ENCODE assay signal across 8 cellular contexts in genomic region chr14:77376771-77377501, GRCh38. TPM values are rescaled to one million over a fixed set of nuclear protein-coding genes. Genes with fewer than 3 reads are reported as not detected.
DNase-seq lines count a peak whose midpoint lies in the region; ATAC-seq and TF ChIP-seq lines count a peak whose summit lies in the region.

TSS of gene SAMD15 (plus strand) at chr14:77377379. CDS start at chr14:77377419, 40 bp downstream.
A gene with protein sequence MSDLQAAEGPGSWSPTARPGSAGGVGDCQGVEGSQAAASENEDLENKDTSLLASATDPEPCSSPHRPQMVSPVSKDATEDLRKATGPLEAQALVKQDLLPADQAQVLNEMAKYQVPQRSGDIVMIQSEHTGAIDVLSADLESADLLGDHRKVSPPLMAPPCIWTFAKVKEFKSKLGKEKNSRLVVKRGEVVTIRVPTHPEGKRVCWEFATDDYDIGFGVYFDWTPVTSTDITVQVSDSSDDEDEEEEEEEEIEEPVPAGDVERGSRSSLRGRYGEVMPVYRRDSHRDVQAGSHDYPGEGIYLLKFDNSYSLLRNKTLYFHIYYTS (minus strand): TSS chr14:77377094. CDS start chr14:77377053, 41 bp downstream.

- H3K9me3 Mint-ChIP-seq in activated T-cell treated with anti-CD3 and anti-CD28 coated beads, Interleukin-2, amount 50 U/mL, for 72 hours, result peaks cover 0 to 2% of the 10 kb centered on the region in 2 donors
- no peaks in the 10 kb centered on the region for H3K9me3 Mint-ChIP-seq in naive thymus-derived CD8-positive, alpha-beta T cell
- peaks cover 0 to 5% of the 10 kb centered on the region in 2 donors for H3K9me3 Mint-ChIP-seq in stimulated activated naive B cell treated with anti-CD40 and anti-IgM and Interleukin-4, amounts not matched to agents 10 μg/mL and 1 μg/mL and 100 μg/mL, for 72 hours

- peak; percentile 37; the same call in 1 of the 2 replicates for TF ChIP-seq CTCF in PC-3 (conservative IDR thresholded peaks at IDR 0.05; ENCODE audit: low read depth, low read length)
- TF ChIP-seq CTCF in fibroblast of mammary gland (conservative IDR thresholded peaks at IDR 0.05; ENCODE audit: control insufficient read depth, insufficient read depth, low read depth, low read length), result no peak

- peak within 1 kb of the TSS; percentile 92 for H3K4me2 ChIP-seq in PC-3 (ENCODE audit: low read length)

- peak; percentile 73 for ATAC-seq in GM21576 (IDR thresholded peaks at IDR 0.05; ENCODE audit: unreplicated experiment)
- ATAC-seq in PC-3, result peak; percentile 97
- ATAC-seq in activated T-cell treated with anti-CD3 and anti-CD28 coated beads, Interleukin-2, amount 50 U/mL, for 72 hours (replicated peaks in 1 of 2), result peak; percentile 95 to 97
- peak; percentile 95 to 97 for ATAC-seq in naive thymus-derived CD8-positive, alpha-beta T cell
- peak; percentile 86 to 87 for ATAC-seq in stimulated activated naive B cell treated with anti-CD40 and anti-IgM and Interleukin-4, amounts not matched to agents 10 μg/mL and 1 μg/mL and 100 μg/mL, for 72 hours (replicated peaks)

- peaks cover 27% of the 10 kb centered on the region for H3K4me1 ChIP-seq in PC-3 (ENCODE audit: insufficient read depth, low read length)

- BruUV-seq in PC-3 (replicated peaks; lab: Mats Ljungman, UMichigan), result no TSS peak

- H3F3A ChIP-seq in PC-3 (ENCODE audit: low read length, unreplicated experiment), result no peaks in the 10 kb centered on the region

- no peaks in the 10 kb centered on the region for H3K9me2 ChIP-seq in PC-3 (replicated peaks; ENCODE audit: low read length)

- peaks cover 3 to 12% of the 10 kb centered on the region in 2 donors for H3K36me3 Mint-ChIP-seq in activated T-cell treated with anti-CD3 and anti-CD28 coated beads, Interleukin-2, amount 50 U/mL, for 72 hours (ENCODE audit: insufficient read depth in 2 of 2)
- H3K36me3 Mint-ChIP-seq in naive thymus-derived CD8-positive, alpha-beta T cell, result peaks cover 0 to 2% (median 0%) of the 10 kb centered on the region in 3 donors
- H3K36me3 Mint-ChIP-seq in stimulated activated naive B cell treated with anti-CD40 and anti-IgM and Interleukin-4, amounts not matched to agents 10 μg/mL and 1 μg/mL and 100 μg/mL, for 72 hours, result peaks cover 14 to 29% of the 10 kb centered on the region in 2 donors

- peaks cover 35% of the 10 kb centered on the region for H3K79me2 ChIP-seq in PC-3 (ENCODE audit: low read length)

- no peak within 1 kb of the TSS for H3K4me3 Mint-ChIP-seq in activated T-cell treated with anti-CD3 and anti-CD28 coated beads, Interleukin-2, amount 50 U/mL, for 72 hours
- H3K4me3 Mint-ChIP-seq in naive thymus-derived CD8-positive, alpha-beta T cell, result peak within 1 kb of the TSS in 8 of 10 donors; percentile 89 to 93 (median 92)
- peak within 1 kb of the TSS in 1 of 2 donors; percentile 96 for H3K4me3 Mint-ChIP-seq in stimulated activated naive B cell treated with anti-CD40 and anti-IgM and Interleukin-4, amounts not matched to agents 10 μg/mL and 1 μg/mL and 100 μg/mL, for 72 hours

- peak within 1 kb of the TSS; percentile 89 for H3K27ac Mint-ChIP-seq in activated T-cell treated with anti-CD3 and anti-CD28 coated beads, Interleukin-2, amount 50 U/mL, for 72 hours
- peak within 1 kb of the TSS in 8 of 10 donors; percentile 83 to 94 (median 89) for H3K27ac Mint-ChIP-seq in naive thymus-derived CD8-positive, alpha-beta T cell
- H3K27ac Mint-ChIP-seq in stimulated activated naive B cell treated with anti-CD40 and anti-IgM and Interleukin-4, amounts not matched to agents 10 μg/mL and 1 μg/mL and 100 μg/mL, for 72 hours, result peak within 1 kb of the TSS; percentile 98

- no peaks in the 10 kb centered on the region for H3K36me3 ChIP-seq in PC-3 (ENCODE audit: low read depth, low read length)

- no peaks in the 10 kb centered on the region for H4K20me1 ChIP-seq in PC-3 (ENCODE audit: low read length)

- TF ChIP-seq EP300 in Ishikawa (IDR thresholded peaks at IDR 0.05; ENCODE audit: borderline replicate concordance), result no peak

- H3K4me1 Mint-ChIP-seq in activated T-cell treated with anti-CD3 and anti-CD28 coated beads, Interleukin-2, amount 50 U/mL, for 72 hours (ENCODE audit: low read depth), result peaks cover 42% of the 10 kb centered on the region
- peaks cover 24 to 41% (median 36%) of the 10 kb centered on the region in 4 donors for H3K4me1 Mint-ChIP-seq in naive thymus-derived CD8-positive, alpha-beta T cell
- peaks cover 29 to 37% of the 10 kb centered on the region in 2 donors for H3K4me1 Mint-ChIP-seq in stimulated activated naive B cell treated with anti-CD40 and anti-IgM and Interleukin-4, amounts not matched to agents 10 μg/mL and 1 μg/mL and 100 μg/mL, for 72 hours

- intact Hi-C loops in PC-3 (cut with micrococcal nuclease), result loop anchor here (1.0 to 2.0 kb wide), 2 partner anchors 56 to 80 kb away; partner anchors contain the start of genes GSTZ1, POMT2 and VIPAS39

- H3K27me3 Mint-ChIP-seq in activated T-cell treated with anti-CD3 and anti-CD28 coated beads, Interleukin-2, amount 50 U/mL, for 72 hours (ENCODE audit: low read depth), result no peaks in the 10 kb centered on the region
- peaks cover 0 to 4% (median 0%) of the 10 kb centered on the region in 5 donors for H3K27me3 Mint-ChIP-seq in naive thymus-derived CD8-positive, alpha-beta T cell
- H3K27me3 Mint-ChIP-seq in stimulated activated naive B cell treated with anti-CD40 and anti-IgM and Interleukin-4, amounts not matched to agents 10 μg/mL and 1 μg/mL and 100 μg/mL, for 72 hours, result no peaks in the 10 kb centered on the region

- no peaks in the 10 kb centered on the region for H3K27me3 ChIP-seq in PC-3 (ENCODE audit: low read length)

- peak within 1 kb of the TSS; percentile 98 for H2AFZ ChIP-seq in PC-3 (ENCODE audit: low read length)

- H3K4me3 ChIP-seq in PC-3 (ENCODE audit: low read length), result peak within 1 kb of the TSS; percentile 92
- peak within 1 kb of the TSS; percentile 90 for H3K4me3 ChIP-seq in fibroblast of mammary gland (ENCODE audit: control insufficient read depth, low read depth, low read length)

- H3K27ac ChIP-seq in PC-3 (ENCODE audit: low read length), result peak within 1 kb of the TSS; percentile 51

- TF ChIP-seq RAD21 in Ishikawa (IDR thresholded peaks at IDR 0.05; ENCODE audit: low read depth), result no peak

- DNase-seq in DMS79 treated with DMSO at 0.1 percent for 48 hours (lab: John Stamatoyannopoulos, UW), result peak; percentile 94
- peak; percentile 94 for DNase-seq in PC-3
- peak; percentile 85 to 87 for DNase-seq in activated T-cell treated with anti-CD3 and anti-CD28 coated beads, Interleukin-2, amount 50 U/mL, for 72 hours
- DNase-seq in fibroblast of mammary gland (ENCODE audit: low read depth), result peak; percentile 82
- peak; percentile 78 to 92 (median 85) for DNase-seq in naive thymus-derived CD8-positive, alpha-beta T cell
- DNase-seq in stimulated activated naive B cell treated with anti-CD40 and anti-IgM and Interleukin-4, amounts not matched to agents 10 μg/mL and 1 μg/mL and 100 μg/mL, for 72 hours, result peak; percentile 84

- POLR2A ChIA-PET in PC-3 (lab: Charles Lee; ENCODE audit: unreplicated experiment), result interaction anchor here (0.5 to 1.1 kb wide), 5 partner anchors 18 to 231 kb away, joined by 3 to 27 read pairs (median 4); partner anchors contain the start of gene GSTZ1
- POLR2A ChIA-PET in naive thymus-derived CD8-positive, alpha-beta T cell (lab: Charles Lee), result interaction anchor here (0.6 to 3.2 kb wide), 9 partner anchors 12 to 383 kb away, joined by 3 to 28 read pairs (median 3); partner anchors contain the start of genes GSTZ1, POMT2, SNW1 and VIPAS39

- peak within 1 kb of the TSS; percentile 86 for H3K9ac ChIP-seq in PC-3 (ENCODE audit: low read length)

- CTCF ChIA-PET in PC-3 (lab: Charles Lee), result interaction anchor here (0.5 to 1.3 kb wide), 3 partner anchors 61 to 163 kb away, joined by 3 to 4 read pairs (median 3); no protein-coding TSS in a partner anchor

- no peaks in the 10 kb centered on the region for H3K9me3 ChIP-seq in PC-3 (ENCODE audit: low read length)

TF ChIP-seq in Ishikawa, 13 proteins besides CTCF, POLR2A, EP300 and RAD21:
- TF ChIP-seq YY1 (IDR thresholded peaks at IDR 0.05; ENCODE audit: low read depth) (peak; percentile 83), TCF12 (IDR thresholded peaks at IDR 0.05; ENCODE audit: low read depth) (peak; percentile 36; the same call in 1 of the 2 replicates), TEAD4 (IDR thresholded peaks at IDR 0.05) (no peak), TAF1 (IDR thresholded peaks at IDR 0.05; ENCODE audit: low read depth) (peak; percentile 60; the same call in 1 of the 2 replicates), FOXM1 (IDR thresholded peaks at IDR 0.05; ENCODE audit: borderline replicate concordance, low read depth) (no peak)
TF ChIP-seq in Ishikawa: peak in this region for 3.

RNA-seq across cellular contexts. Expression of gene SAMD15, which starts in this region (rescaled TPM):
- 1.2 and 6.2 TPM in 2 replicates for total RNA-seq in PC-3 (2014; rRNA removed)
- total RNA-seq in activated T-cell treated with anti-CD3 and anti-CD28 coated beads, Interleukin-2, amount 50 U/mL, for 72 hours, result under 1 TPM; 0.19 to 0.76 TPM
- under 1 TPM in 1 of 2 experiments, not detected in 1; 0.44 TPM for total RNA-seq in naive thymus-derived CD8-positive, alpha-beta T cell
- under 1 TPM in 1 of 3 donors, not detected in 2; 0.07 TPM for polyA plus RNA-seq in naive thymus-derived CD8-positive, alpha-beta T cell

RNA-seq across cellular contexts. Expression of the second gene that starts in this region (rescaled TPM):
- total RNA-seq in PC-3 (2014; rRNA removed), result 16.8 and 17.8 TPM in 2 replicates
- total RNA-seq in activated T-cell treated with anti-CD3 and anti-CD28 coated beads, Interleukin-2, amount 50 U/mL, for 72 hours, result 10 to 100 TPM; 27.5 to 36.1 TPM
- total RNA-seq in naive thymus-derived CD8-positive, alpha-beta T cell, result 1 to 10 TPM; 7.8 to 8.0 TPM
- polyA plus RNA-seq in naive thymus-derived CD8-positive, alpha-beta T cell, result 1 to 10 TPM; 1.8 to 3.0 (median 2.1) TPM

Comparison
In these comparisons a context has a peak if more than half of its experiments do, and no peak if none do; other contexts are left out.
1. Peak in every context shown above with its lines: DNase-seq, ATAC-seq, H3K4me3 ChIP-seq and H3K27ac ChIP-seq.
2. H3K4me3 Mint-ChIP-seq: peak in naive thymus-derived CD8-positive, alpha-beta T cell (8 of 10); none in activated T-cell treated with anti-CD3 and anti-CD28 coated beads, Interleukin-2, amount 50 U/mL, for 72 hours (0 of 2).